Comparison of ENCODE assay signal across 22 cellular contexts in the genomic region with DNA sequence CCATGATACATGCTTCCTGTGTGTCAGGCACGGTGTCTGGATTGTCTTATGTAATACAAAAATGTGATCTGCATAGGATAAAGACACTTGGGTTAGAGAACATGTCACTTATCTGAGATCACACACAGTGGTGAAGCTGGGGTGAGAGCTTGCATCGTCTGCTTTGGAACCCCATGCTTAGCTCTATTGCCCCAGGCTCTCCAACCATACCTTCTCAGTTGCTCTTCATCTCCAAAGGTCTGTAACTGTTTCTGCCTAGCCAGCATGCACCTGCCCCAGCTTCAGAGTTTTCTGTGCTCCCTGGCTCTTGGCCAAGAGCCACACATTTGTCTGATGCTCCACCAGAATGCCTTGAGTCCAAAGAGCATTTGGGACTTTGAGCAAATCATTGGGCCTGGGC.
DNase-seq lines count a peak whose midpoint lies in the region; ATAC-seq, FAIRE-seq and TF ChIP-seq lines count a peak whose summit lies in the region.
"Had no signal": no experiment of that assay in that cellular context is flagged by ENCODE, and none has a peak within 500 bp of the region (broad histone marks: within the 10 kb centered on the region; RNA-seq: fewer than 3 reads in every experiment).

No MANE protein-coding gene starts in this region.

- ATAC-seq in pancreas (peak in 3 of 4 donors; percentile 22 to 53 (median 48)), HG02623 (IDR thresholded peaks at IDR 0.05; ENCODE audit: unreplicated experiment) (no peak)
- ATAC-seq: foreskin keratinocyte had no signal

- H3K27me3 ChIP-seq in pancreas (no peaks in the 10 kb centered on the region), neural progenitor cell (no peaks in the 10 kb centered on the region)
- H3K27me3 ChIP-seq: BE2C had no signal

- no peak overlapping the region for H3K4me3 ChIP-seq in pancreas
- H3K4me3 ChIP-seq in neural progenitor cell = no peak overlapping the region
- H3K4me3 ChIP-seq: coronary artery had no signal

- FAIRE-seq in pancreas (lab: Jason Lieb, UNC) = no peak
- FAIRE-seq: A204.1, endothelial cell of umbilical vein, G401.6, H1, keratinocyte had no signal

- no peak overlapping the region for H3K4me2 ChIP-seq in neural progenitor cell

- no peaks in the 10 kb centered on the region for H3K4me1 Mint-ChIP-seq in neural progenitor cell

- 19 to 58% methylated on average over 2 of the region's 2 CpGs for WGBS in pancreas, 2 donors

- no peak overlapping the region for H3K4me3 Mint-ChIP-seq in neural progenitor cell
- H3K4me3 Mint-ChIP-seq: activated naive CD8-positive, alpha-beta T cell; brain; stimulated activated naive CD8-positive, alpha-beta T cell treated with anti-CD3 and anti-CD28 coated beads, Interleukin-15, Interleukin-2, amounts not matched to agents 100 ng/mL and 50 ng/mL, for 24 hours had no signal

- H3K9me3 ChIP-seq in pancreas = no peaks in the 10 kb centered on the region
- H3K9me3 ChIP-seq in neural progenitor cell (ENCODE audit: low read depth) = no peaks in the 10 kb centered on the region
- H3K9me3 ChIP-seq: BE2C had no signal

- in situ Hi-C loops in G401 (cut with HindIII; ENCODE audit: low sequenced_read_pairs) = no loop called here

- H3K27ac Mint-ChIP-seq in neural progenitor cell = no peak overlapping the region
- H3K27ac Mint-ChIP-seq: activated naive CD8-positive, alpha-beta T cell; stimulated activated naive CD8-positive, alpha-beta T cell treated with anti-CD3 and anti-CD28 coated beads, Interleukin-15, Interleukin-2, amounts not matched to agents 100 ng/mL and 50 ng/mL, for 24 hours had no signal

- intact Hi-C loops in pancreas (cut with DNase I) = no loop called here

- no peak for TF ChIP-seq CTCF in pancreas (IDR thresholded peaks at IDR 0.05)
- no peak for TF ChIP-seq CTCF in neural progenitor cell (IDR thresholded peaks at IDR 0.05)

- no peaks in the 10 kb centered on the region for H3K36me3 Mint-ChIP-seq in neural progenitor cell
- H3K36me3 Mint-ChIP-seq: activated naive CD8-positive, alpha-beta T cell; brain had no signal

- H3K27ac ChIP-seq in pancreas = no peak overlapping the region
- H3K27ac ChIP-seq in neural progenitor cell = no peak overlapping the region
- H3K27ac ChIP-seq: coronary artery, foreskin keratinocyte had no signal

- H3K36me3 ChIP-seq in pancreas (no peaks in the 10 kb centered on the region), neural progenitor cell (no peaks in the 10 kb centered on the region)
- H3K36me3 ChIP-seq: BE2C had no signal

- DNase-seq in NCI-H2171 treated with DMSO at 0.1 percent for 48 hours (lab: John Stamatoyannopoulos, UW) (peak; percentile 43), NCI-H2171 (lab: John Stamatoyannopoulos, UW) (no peak), NCI-H146 treated with DMSO at 0.1 percent for 48 hours (lab: John Stamatoyannopoulos, UW; ENCODE audit: unreplicated experiment) (peak; percentile 27), SHP77 (lab: John Stamatoyannopoulos, UW) (peak; percentile 71 to 72), pancreas (peak in 2 of 6 donors; percentile 21 to 34), neural progenitor cell (ENCODE audit: low spot score) (no peak), G401 (ENCODE audit: low spot score) (no peak)
- DNase-seq: activated CD4-positive, alpha-beta T cell treated with anti-CD3 and anti-CD28 coated beads for 1 hour; BE2C; foreskin keratinocyte; hypothalamus; NCI-H187 treated with DMSO at 0.1 percent for 48 hours had no signal

- no peaks in the 10 kb centered on the region for H3F3A ChIP-seq in neural progenitor cell (ENCODE audit: low read depth)

- H3K9ac ChIP-seq in neural progenitor cell = no peak overlapping the region

- no peaks in the 10 kb centered on the region for H4K20me1 ChIP-seq in neural progenitor cell (ENCODE audit: low read depth)

- H3K4me1 ChIP-seq in pancreas (peaks cover 6 to 16% (median 8%) of the 10 kb centered on the region in 3 donors), neural progenitor cell (no peaks in the 10 kb centered on the region)
- H3K4me1 ChIP-seq: BE2C had no signal

- no peaks in the 10 kb centered on the region for H3K9me3 Mint-ChIP-seq in neural progenitor cell
- H3K9me3 Mint-ChIP-seq: stimulated activated naive CD8-positive, alpha-beta T cell treated with anti-CD3 and anti-CD28 coated beads, Interleukin-15, Interleukin-2, amounts not matched to agents 100 ng/mL and 50 ng/mL, for 24 hours had no signal

- H3K79me2 ChIP-seq in neural progenitor cell (ENCODE audit: low read depth) = no peaks in the 10 kb centered on the region

- peaks cover 7% of the 10 kb centered on the region for H3K27me3 Mint-ChIP-seq in neural progenitor cell (ENCODE audit: insufficient read depth, low read depth)

- H2AFZ ChIP-seq in neural progenitor cell (replicated peaks) = no peak overlapping the region

Comparison
In these comparisons a context has a peak if more than half of its experiments do, and no peak if none do; other contexts are left out.
1. DNase-seq: peak in NCI-H2171 treated with DMSO at 0.1 percent for 48 hours (single experiment), NCI-H146 treated with DMSO at 0.1 percent for 48 hours (single experiment) and SHP77 (2 of 2); none in NCI-H2171 (single experiment), neural progenitor cell (single experiment) and G401 (single experiment).